1 cellular context compared by ENCODE assay signal in the genomic region with DNA sequence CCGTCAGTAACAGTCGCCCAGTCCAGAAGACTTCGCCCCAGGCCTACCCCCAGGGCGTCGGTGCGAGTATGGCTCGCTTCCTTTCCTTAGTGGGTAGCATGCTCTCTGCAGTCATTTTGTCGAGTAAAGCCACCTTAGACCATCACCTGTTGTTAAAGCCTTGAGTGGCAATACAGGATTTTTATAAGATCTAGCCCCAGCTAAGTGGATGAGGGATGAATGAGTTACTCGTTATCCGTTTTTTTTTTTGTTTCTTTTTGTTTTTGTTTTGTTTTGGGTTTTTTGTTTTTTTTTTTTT.
TF ChIP-seq lines count a peak whose summit lies in the region.

No MANE protein-coding gene starts in this region.

TF ChIP-seq in H1, 55 proteins besides CTCF, POLR2A, EP300 and RAD21:
- TF ChIP-seq RNF2 (IDR thresholded peaks at IDR 0.05; ENCODE audit: borderline replicate concordance, low read depth, low read length, missing control alignments, poor library complexity, severe bottlenecking) (no peak), TEAD4 (IDR thresholded peaks at IDR 0.05; ENCODE audit: low read depth, low read length) (no peak), JUN (IDR thresholded peaks at IDR 0.05; ENCODE audit: low read depth, low read length) (no peak), KDM1A (IDR thresholded peaks at IDR 0.05; ENCODE audit: borderline replicate concordance, low read length) (no peak), TAF7 (optimal IDR thresholded peaks at IDR 0.05; ENCODE audit: borderline replicate concordance, low read depth, low read length) (peak; percentile 4), CHD1 (IDR thresholded peaks at IDR 0.05; ENCODE audit: low read depth, low read length) (no peak), SIX5 (IDR thresholded peaks at IDR 0.05; ENCODE audit: low read depth, low read length) (no peak), SIN3A (conservative IDR thresholded peaks at IDR 0.05 in 1 of 2, IDR thresholded peaks at IDR 0.05 in 1 of 2; ENCODE audit: low read depth in 1 of 2, low read length in 2 of 2) (peak in 1 of 2 experiments; percentile 5; a peak in 1 of 4 replicates), CBX8 (IDR thresholded peaks at IDR 0.05; ENCODE audit: borderline replicate concordance, low read depth, low read length) (no peak), HDAC6 (IDR thresholded peaks at IDR 0.05; ENCODE audit: low read depth, low read length) (no peak), TBP (IDR thresholded peaks at IDR 0.05; ENCODE audit: low read depth, low read length) (0 out of 2 replicates have a peak, but pooled peaks have one; percentile 49), USF2 (IDR thresholded peaks at IDR 0.05; ENCODE audit: low read length) (no peak), POLR2AphosphoS5 (IDR thresholded peaks at IDR 0.05; ENCODE audit: low read depth, low read length) (peak; percentile 51; the same call in 1 of the 2 replicates)
